12 cellular contexts compared by ENCODE assay signal in the genomic region with DNA sequence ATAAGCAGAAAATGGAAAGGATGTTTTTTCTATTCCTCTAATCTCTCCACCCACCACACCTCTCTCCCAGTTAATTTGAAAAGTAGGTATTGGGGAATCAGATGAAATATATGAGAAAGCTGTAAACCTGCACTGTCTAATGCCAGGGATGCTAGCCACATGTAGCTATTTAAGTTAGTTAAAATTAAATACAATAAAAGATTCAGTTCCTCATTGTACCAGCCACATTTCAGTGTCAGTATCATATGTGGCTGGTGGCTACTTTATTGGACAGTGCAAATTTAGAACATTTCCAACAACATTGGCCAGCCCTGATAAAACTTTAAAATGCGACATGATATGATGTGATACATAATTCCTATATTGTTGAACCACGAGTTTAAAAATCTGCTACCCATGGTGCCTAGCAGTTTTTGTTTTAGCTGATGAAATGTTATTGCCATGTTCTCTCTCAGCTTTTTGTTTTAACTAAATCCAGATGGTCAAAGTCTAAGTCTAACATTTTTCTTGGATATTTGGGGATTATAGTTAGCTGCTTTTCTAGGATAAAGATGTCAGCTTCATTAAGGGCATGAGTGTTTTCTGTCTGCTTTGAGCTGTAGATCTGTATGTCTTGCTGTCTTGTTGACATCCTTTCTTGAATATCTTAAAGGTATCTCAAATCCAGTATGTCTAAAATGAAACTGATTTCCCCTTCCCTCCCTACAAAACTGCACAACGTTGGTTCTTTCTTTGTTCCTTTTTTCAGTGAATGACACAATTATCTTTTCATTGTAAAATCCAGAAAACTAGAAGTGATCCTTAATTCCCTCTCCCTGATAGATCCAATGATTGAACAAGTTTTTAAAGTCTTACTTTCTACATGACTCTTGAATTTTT. TPM values are rescaled to one million over a fixed set of nuclear protein-coding genes. Genes with fewer than 3 reads are reported as not detected.
DNase-seq lines count a peak whose midpoint lies in the region; ATAC-seq, FAIRE-seq and TF ChIP-seq lines count a peak whose summit lies in the region.
"Had no signal": no experiment of that assay in that cellular context is flagged by ENCODE, and none has a peak within 500 bp of the region (broad histone marks: within the 10 kb centered on the region; RNA-seq: fewer than 3 reads in every experiment).

No MANE protein-coding gene starts in this region.

- H3K4me3 Mint-ChIP-seq in activated CD4-positive, alpha-beta T cell treated with anti-CD3 and anti-CD28 coated beads, Interleukin-2, amount 10 ng/mL, durations not matched to agents 7 days and 5 days, result peak overlapping the region; percentile 31

- POLR2A ChIA-PET in activated CD4-positive, alpha-beta T cell treated with anti-CD3 and anti-CD28 coated beads, Interleukin-2, amount 10 ng/mL, durations not matched to agents 7 days and 5 days (lab: Charles Lee), result no interaction called here
- POLR2A ChIA-PET in K562 (lab: Yijun Ruan, JAX), result interaction anchor here (0.7 kb wide), 1 partner anchor 1539 kb away, joined by 3 read pairs; no protein-coding TSS in a partner anchor

- H3K4me1 ChIP-seq in K562 (replicated peaks in 1 of 2; ENCODE audit: control insufficient read depth in 2 of 2, insufficient read depth in 2 of 2, low read length in 2 of 2) (peaks cover 0 to 3% of the 10 kb centered on the region in 2 experiments; a peak in 2 of 5 replicates), spleen (peaks cover 12 to 61% (median 38%) of the 10 kb centered on the region in 6 donors), mucosa of descending colon (ENCODE audit: low read depth) (peaks cover 22% of the 10 kb centered on the region), BE2C (peaks cover 14% of the 10 kb centered on the region)

- WGBS in K562 (ENCODE audit: insufficient coverage, low coverage, missing lambda C conversion rate), result 49% methylated on average over 3 of the region's 3 CpGs
- 54 to 62% (median 60%) methylated on average over 3 of the region's 3 CpGs for WGBS in spleen, 5 donors

- no TSS peak for BruUV-seq in K562 (replicated peaks; lab: Mats Ljungman, UMichigan)

- no peaks in the 10 kb centered on the region for H3K27me3 ChIP-seq in K562 (ENCODE audit: control insufficient read depth in 2 of 2, insufficient read depth in 2 of 2, low read length in 2 of 2)
- no peaks in the 10 kb centered on the region for H3K27me3 ChIP-seq in spleen (replicated peaks in 1 of 7)
- no peaks in the 10 kb centered on the region for H3K27me3 ChIP-seq in BE2C
- H3K27me3 ChIP-seq: esophagus muscularis mucosa had no signal

- DNase-seq in activated CD4-positive, alpha-beta T cell treated with anti-CD3 and anti-CD28 coated beads, Interleukin-2, amount 10 ng/mL, durations not matched to agents 7 days and 5 days, result no peak
- DNase-seq in activated CD4-positive, alpha-beta T cell treated with anti-CD3 and anti-CD28 coated beads, Interleukin-2, amount 50 U/mL, for 1 hour, result no peak
- DNase-seq in K562 (ENCODE audit: extremely low read depth in 1 of 4, low spot score in 3 of 4) (no peak), spleen (no peak), mucosa of descending colon (no peak), BE2C (no peak), NCI-H1048 (lab: John Stamatoyannopoulos, UW) (no peak)
- DNase-seq: amniotic stem cell, left cardiac atrium had no signal

- CTCF ChIA-PET in activated CD4-positive, alpha-beta T cell treated with anti-CD3 and anti-CD28 coated beads, Interleukin-2, amount 10 ng/mL, durations not matched to agents 7 days and 5 days (lab: Charles Lee), result no interaction called here
- CTCF ChIA-PET in K562 (lab: Yijun Ruan, JAX; ENCODE audit: low intra/inter-chr PET ratio), result interaction anchor here (0.7 kb wide), 1 partner anchor 560 kb away, joined by 3 read pairs; no protein-coding TSS in a partner anchor

- H3K27ac Mint-ChIP-seq in activated CD4-positive, alpha-beta T cell treated with anti-CD3 and anti-CD28 coated beads, Interleukin-2, amount 10 ng/mL, durations not matched to agents 7 days and 5 days, result peak overlapping the region; percentile 84

- no peak overlapping the region for H3K9ac ChIP-seq in K562 (ENCODE audit: insufficient read depth in 1 of 2, low read depth in 2 of 2, low read length in 2 of 2)

- no peak for TF ChIP-seq RAD21 in K562 (CRISPR knock-in tag; conservative IDR thresholded peaks at IDR 0.05 in 1 of 2, IDR thresholded peaks at IDR 0.05 in 1 of 2)

- intact Hi-C loops in K562 (cut with micrococcal nuclease), result no loop called here
- intact Hi-C loops in spleen (cut with DNase I; ENCODE audit: low total_unique reads), result no loop called here
- intact Hi-C loops in mucosa of descending colon (cut with DNase I, micrococcal nuclease), result no loop called here

- no peak overlapping the region for H3K4me2 ChIP-seq in K562 (ENCODE audit: insufficient read depth, low read length)

- H3K4me1 Mint-ChIP-seq in activated CD4-positive, alpha-beta T cell treated with anti-CD3 and anti-CD28 coated beads, Interleukin-2, amount 10 ng/mL, durations not matched to agents 7 days and 5 days, result peaks cover 47% of the 10 kb centered on the region

- H3K36me3 ChIP-seq in K562 (ENCODE audit: control insufficient read depth, insufficient read depth, low read length) (peaks cover 4% of the 10 kb centered on the region; the same call in 1 of the 3 replicates), spleen (peaks cover 0 to 5% (median 0%) of the 10 kb centered on the region in 6 donors), mucosa of descending colon (ENCODE audit: low read depth) (no peaks in the 10 kb centered on the region), BE2C (no peaks in the 10 kb centered on the region)
- H3K36me3 ChIP-seq: esophagus muscularis mucosa had no signal

- peaks cover 30% of the 10 kb centered on the region for H3K36me3 Mint-ChIP-seq in activated CD4-positive, alpha-beta T cell treated with anti-CD3 and anti-CD28 coated beads, Interleukin-2, amount 10 ng/mL, durations not matched to agents 7 days and 5 days (ENCODE audit: low read depth)

- peaks cover 36% of the 10 kb centered on the region for H3K79me2 ChIP-seq in K562 (ENCODE audit: control insufficient read depth, insufficient read depth, low read length)

- no peaks in the 10 kb centered on the region; the same call in 1 of the 2 replicates for H4K20me1 ChIP-seq in K562 (replicated peaks; ENCODE audit: control insufficient read depth, insufficient read depth, low read length)

- peak; percentile 26 for FAIRE-seq in K562 (lab: Jason Lieb, UNC)

- no peaks in the 10 kb centered on the region for H3K27me3 Mint-ChIP-seq in activated CD4-positive, alpha-beta T cell treated with anti-CD3 and anti-CD28 coated beads, Interleukin-2, amount 10 ng/mL, durations not matched to agents 7 days and 5 days

- H3K27ac ChIP-seq in K562 (ENCODE audit: extremely low read depth, low read depth, low read length) (no peak overlapping the region), spleen (peak overlapping the region in 6 of 8 donors; percentile 2 to 35 (median 14))
- H3K27ac ChIP-seq: esophagus muscularis mucosa had no signal

- ATAC-seq in HG03175 (IDR thresholded peaks at IDR 0.05; ENCODE audit: unreplicated experiment), result peak; percentile 67
- no peak for ATAC-seq in K562
- no peak for ATAC-seq in mucosa of descending colon
- ATAC-seq: left cardiac atrium had no signal

- H3K4me3 ChIP-seq in K562 (no peak overlapping the region), spleen (no peak overlapping the region), mucosa of descending colon (no peak overlapping the region), BE2C (ENCODE audit: low read depth, low read length) (no peak overlapping the region)
- H3K4me3 ChIP-seq: esophagus muscularis mucosa had no signal

- H2AFZ ChIP-seq in K562 (ENCODE audit: low read depth, low read length), result no peak overlapping the region

- H3K9me3 ChIP-seq in K562 (replicated peaks; ENCODE audit: control insufficient read depth, insufficient read depth, low read depth, low read length) (no peaks in the 10 kb centered on the region), spleen (no peaks in the 10 kb centered on the region), mucosa of descending colon (no peaks in the 10 kb centered on the region), BE2C (no peaks in the 10 kb centered on the region)
- H3K9me3 ChIP-seq: esophagus muscularis mucosa had no signal

- H3K9me3 Mint-ChIP-seq in activated CD4-positive, alpha-beta T cell treated with anti-CD3 and anti-CD28 coated beads, Interleukin-2, amount 10 ng/mL, durations not matched to agents 7 days and 5 days, result no peaks in the 10 kb centered on the region

- TF ChIP-seq EP300 in K562 (IDR thresholded peaks at IDR 0.05; ENCODE audit: low read length), result no peak

- no peak for TF ChIP-seq POLR2A in K562 (conservative IDR thresholded peaks at IDR 0.05)
- no peak for TF ChIP-seq POLR2A in spleen (IDR thresholded peaks at IDR 0.05)

- no peak for TF ChIP-seq CTCF in K562 (IDR thresholded peaks at IDR 0.05 in 2 of 3, conservative IDR thresholded peaks at IDR 0.05 in 1 of 3; ENCODE audit: insufficient read depth in 2 of 3, low read depth in 1 of 3, low read length in 3 of 3)
- TF ChIP-seq CTCF in spleen (IDR thresholded peaks at IDR 0.05 in 8 of 11, conservative IDR thresholded peaks at IDR 0.05 in 3 of 11), result no peak
- no peak for TF ChIP-seq CTCF in mucosa of descending colon (IDR thresholded peaks at IDR 0.05)
- TF ChIP-seq CTCF in BE2C (IDR thresholded peaks at IDR 0.05; ENCODE audit: low read depth, low read length), result no peak

- H3K9me1 ChIP-seq in K562 (ENCODE audit: control insufficient read depth, insufficient read depth, low read length), result no peaks in the 10 kb centered on the region

- in situ Hi-C loops in K562 (cut with MboI), result no loop called here

RNA-seq across cellular contexts. Expression of a gene that starts 6.1 kb away (rescaled TPM):
- total RNA-seq in activated CD4-positive, alpha-beta T cell treated with anti-CD3 and anti-CD28 coated beads, Interleukin-2, amount 10 ng/mL, durations not matched to agents 7 days and 5 days, result 10 to 100 TPM; 16.8 to 19.5 TPM
- 8.1 and 20.8 TPM in 2 replicates for total RNA-seq in K562 (2011; cell fraction: chromatin; rRNA removed; ENCODE audit: low replicate concordance)
- 7.6 and 8.0 TPM in 2 replicates for total RNA-seq in K562 (2011; cell fraction: nucleolus; rRNA removed)
- 14.6 and 17.5 TPM in 2 replicates for total RNA-seq in K562 (2011; cell fraction: nucleoplasm; rRNA removed)
- total RNA-seq in K562 (2014; rRNA removed), result 21.0 and 21.8 TPM in 2 replicates
- total RNA-seq in K562 (2014; rRNA removed; fragmentation: Illumina TruSeq; extraction: Trizol), result 25.1 and 26.6 TPM in 2 replicates
- total RNA-seq in K562 (2015; rRNA removed; fragmentation: Illumina TruSeq; extraction: Trizol), result 22.2 and 23.7 TPM in 2 replicates
- 20.9 and 21.5 TPM in 2 replicates for total RNA-seq in K562 (2021)
- polyA plus RNA-seq in K562 (2011; rRNA removed), result 10.9 and 19.8 TPM in 2 replicates
- polyA plus RNA-seq in K562 (2011; cell fraction: cytosol; rRNA removed), result 3.1 and 7.1 TPM in 2 replicates
- 3.9 and 5.7 TPM in 2 replicates for polyA plus RNA-seq in K562 (2011; cell fraction: nucleus; rRNA removed)
- 19.5 and 19.9 TPM in 2 replicates for polyA plus RNA-seq in K562 (2012)
- polyA plus RNA-seq in K562 (2014; fragmentation: Illumina TruSeq; extraction: Trizol), result 14.1 and 18.5 TPM in 2 replicates
- polyA plus RNA-seq in K562 (2014; fragmentation: Nextera tagmentation; extraction: Ambion mirVana), result 10 to 100 TPM; 19.9 to 22.9 TPM
- 14.1 and 20.8 TPM in 2 replicates for polyA plus RNA-seq in K562 (2014; rRNA removed)
- 24.6 and 25.9 TPM in 2 replicates for polyA minus RNA-seq in K562 (2011; rRNA and poly(A)+ RNA removed)
- polyA minus RNA-seq in K562 (2011; cell fraction: cytosol; rRNA and poly(A)+ RNA removed), result 12.2 and 15.3 TPM in 2 replicates
- polyA minus RNA-seq in K562 (2011; cell fraction: nucleus; rRNA and poly(A)+ RNA removed), result 11.3 and 17.5 TPM in 2 replicates
- total RNA-seq in spleen, result 10 to 100 TPM; 21.2 to 35.0 (median 28.8) TPM
- polyA plus RNA-seq in spleen, result 10 to 100 TPM; 13.9 to 19.0 (median 15.3) TPM
- 10 to 100 TPM; 41.9 to 81.4 (median 50.1) TPM for total RNA-seq in mucosa of descending colon
- 19.8 TPM for polyA plus RNA-seq in BE2C (2012; ENCODE audit: insufficient read depth, insufficient read length, low read depth)

RNA-seq across cellular contexts. Expression of a gene that starts 6.3 kb away (rescaled TPM):
- under 1 TPM; 0.12 to 0.25 TPM for total RNA-seq in activated CD4-positive, alpha-beta T cell treated with anti-CD3 and anti-CD28 coated beads, Interleukin-2, amount 10 ng/mL, durations not matched to agents 7 days and 5 days
- total RNA-seq in K562 (2011; cell fraction: chromatin; rRNA removed; ENCODE audit: low replicate concordance), result 0.12 and 0.90 TPM in 2 replicates
- 0.13 and 0.17 TPM in 2 replicates for total RNA-seq in K562 (2011; cell fraction: nucleolus; rRNA removed)
- 0.15 and 0.46 TPM in 2 replicates for total RNA-seq in K562 (2011; cell fraction: nucleoplasm; rRNA removed)
- 0.18 and 0.20 TPM in 2 replicates for total RNA-seq in K562 (2014; rRNA removed)
- 0.25 and 0.35 TPM in 2 replicates for total RNA-seq in K562 (2014; rRNA removed; fragmentation: Illumina TruSeq; extraction: Trizol)
- 0.11 and 0.14 TPM in 2 replicates for total RNA-seq in K562 (2015; rRNA removed; fragmentation: Illumina TruSeq; extraction: Trizol)
- 0.11 and 0.25 TPM in 2 replicates for total RNA-seq in K562 (2021)
- polyA plus RNA-seq in K562 (2011; rRNA removed), result 0.09 and 0.22 TPM in 2 replicates
- polyA plus RNA-seq in K562 (2011; cell fraction: cytosol; rRNA removed), result 0.03 and 0.04 TPM in 2 replicates
- 0.13 and 0.18 TPM in 2 replicates for polyA plus RNA-seq in K562 (2011; cell fraction: nucleus; rRNA removed)
- polyA plus RNA-seq in K562 (2012), result 0.17 and 0.35 TPM in 2 replicates
- 0.07 and 0.21 TPM in 2 replicates for polyA plus RNA-seq in K562 (2014; fragmentation: Illumina TruSeq; extraction: Trizol)
- polyA plus RNA-seq in K562 (2014; fragmentation: Nextera tagmentation; extraction: Ambion mirVana), result under 1 TPM; 0.07 to 0.10 TPM
- 0.24 and 0.28 TPM in 2 replicates for polyA plus RNA-seq in K562 (2014; rRNA removed)
- 0.06 and 0.35 TPM in 2 replicates for polyA minus RNA-seq in K562 (2011; rRNA and poly(A)+ RNA removed)
- polyA minus RNA-seq in K562 (2011; cell fraction: cytosol; rRNA and poly(A)+ RNA removed), result not detected in 2 replicates
- 0.13 TPM in 1 of 2 replicates, not detected in the other for polyA minus RNA-seq in K562 (2011; cell fraction: nucleus; rRNA and poly(A)+ RNA removed)
- total RNA-seq in spleen, result under 1 TPM in 6 of 7 donors, not detected in 1; 0.13 to 0.68 (median 0.41) TPM
- under 1 TPM in 2 of 3 donors, not detected in 1; 0.09 to 0.10 TPM for polyA plus RNA-seq in spleen
- under 1 TPM; 0.23 to 0.39 (median 0.38) TPM for total RNA-seq in mucosa of descending colon
- not detected for polyA plus RNA-seq in BE2C (2012; ENCODE audit: insufficient read depth, insufficient read length, low read depth)
- polyA plus RNA-seq: AG04450 had no signal
